ENCODE assay signal across 27 cellular contexts in genomic region chr2:20021405-20022009, GRCh38. TPM values are rescaled to one million over a fixed set of nuclear protein-coding genes. Genes with fewer than 3 reads are reported as not detected.
DNase-seq lines count a peak whose midpoint lies in the region; ATAC-seq, FAIRE-seq and TF ChIP-seq lines count a peak whose summit lies in the region.
"Had no signal": no experiment of that assay in that cellular context is flagged by ENCODE, and none has a peak within 500 bp of the region (broad histone marks: within the 10 kb centered on the region; RNA-seq: fewer than 3 reads in every experiment).

No MANE protein-coding gene starts in this region.

- no peak for ATAC-seq in A549
- ATAC-seq in natural killer cell = no peak
- no peak for ATAC-seq in GM19455 (IDR thresholded peaks at IDR 0.05; ENCODE audit: unreplicated experiment)
- ATAC-seq: GM23338, PC-3, Right ventricle myocardium inferior, SK-N-SH treated with all-trans-retinoic acid at 6 μM for 48 hours had no signal

- H3K27me3 ChIP-seq in HL-60 (ENCODE audit: insufficient read depth, poor library complexity, severe bottlenecking) (no peaks in the 10 kb centered on the region), endodermal cell (ENCODE audit: control insufficient read depth, insufficient read depth, low read length, poor library complexity, severe bottlenecking) (no peaks in the 10 kb centered on the region)
- H3K27me3 ChIP-seq: SJCRH30 had no signal

- CTCF ChIA-PET in A549 (lab: Yijun Ruan, JAX) = interaction anchor here (0.7 to 1.3 kb wide), 5 partner anchors 22 to 82 kb away, joined by 3 to 5 read pairs (median 3); no protein-coding TSS in a partner anchor

- no peak for TF ChIP-seq POLR2A in A549 (IDR thresholded peaks at IDR 0.05; ENCODE audit: low read length)

- H3K4me3 ChIP-seq in A549 (no peak overlapping the region), HL-60 (replicated peaks; ENCODE audit: insufficient read depth, low read length) (no peak overlapping the region), endodermal cell (ENCODE audit: low read length) (peak overlapping the region; percentile 40)
- H3K4me3 ChIP-seq: GM23338, HAP-1, SJCRH30 had no signal

- POLR2A ChIA-PET in A549 (lab: Yijun Ruan, JAX) = no interaction called here

- H3K9ac ChIP-seq in endodermal cell (ENCODE audit: extremely low read depth, low read length, poor library complexity, severe bottlenecking) = no peak overlapping the region

- H3K4me1 Mint-ChIP-seq in endodermal cell (no peaks in the 10 kb centered on the region), natural killer cell (no peaks in the 10 kb centered on the region)
- H3K4me1 Mint-ChIP-seq: CD4-positive, alpha-beta memory T cell; GM23338 had no signal

- H3K9me3 ChIP-seq in A549 (peaks cover 17% of the 10 kb centered on the region), endodermal cell (ENCODE audit: control insufficient read depth, low read length) (peaks cover 30% of the 10 kb centered on the region)
- H3K9me3 ChIP-seq: HAP-1, SJCRH30 had no signal

- H3K27me3 Mint-ChIP-seq in endodermal cell (ENCODE audit: insufficient read depth) = no peaks in the 10 kb centered on the region
- H3K27me3 Mint-ChIP-seq in natural killer cell (ENCODE audit: low read depth in 2 of 2) = no peaks in the 10 kb centered on the region

- no peak for TF ChIP-seq CTCF in A549 (IDR thresholded peaks at IDR 0.05)
- no peak for TF ChIP-seq CTCF in HL-60 (IDR thresholded peaks at IDR 0.05; ENCODE audit: insufficient read depth, low read length)
- TF ChIP-seq CTCF in endodermal cell (conservative IDR thresholded peaks at IDR 0.05) = no peak
- no peak for TF ChIP-seq CTCF in natural killer cell (IDR thresholded peaks at IDR 0.05)

- no peak for DNase-seq in A549 (ENCODE audit: low read depth in 1 of 2, low spot score in 1 of 2)
- DNase-seq in HL-60 (ENCODE audit: low read depth in 1 of 2, low spot score in 1 of 2) = peak; percentile 7 to 42
- DNase-seq in MV-4-11 (lab: John Stamatoyannopoulos, UW) = peak; percentile 78
- no peak for DNase-seq in endodermal cell
- no peak for DNase-seq in iPS-NIHi7 (ENCODE audit: extremely low spot score)
- no peak for DNase-seq in natural killer cell
- DNase-seq: C1 segment of cervical spinal cord; CD4-positive, alpha-beta memory T cell; COR-L47; DMS53; MM.1S; NCI-H1105; NCI-H146; NCI-H1930; NCI-H2107; NCI-H446; NCI-H524 treated with DMSO at 0.1 percent for 48 hours; PC-3; SJCRH30; T-helper 2 cell had no signal

- no peak for TF ChIP-seq EP300 in A549 (IDR thresholded peaks at IDR 0.05)

- intact Hi-C loops in natural killer cell (cut with micrococcal nuclease) = no loop called here

- no peak overlapping the region for H3K4me3 Mint-ChIP-seq in endodermal cell
- H3K4me3 Mint-ChIP-seq in natural killer cell = no peak overlapping the region
- H3K4me3 Mint-ChIP-seq: GM23338 had no signal

- H3K4me1 ChIP-seq in A549 (no peaks in the 10 kb centered on the region), endodermal cell (ENCODE audit: control insufficient read depth, insufficient read depth, low read length) (no peaks in the 10 kb centered on the region)
- H3K4me1 ChIP-seq: HAP-1, SJCRH30 had no signal

- H3K9me3 Mint-ChIP-seq in endodermal cell (peaks cover 38% of the 10 kb centered on the region), natural killer cell (peaks cover 2 to 7% of the 10 kb centered on the region in 2 donors)

- H3K27ac Mint-ChIP-seq in endodermal cell = no peak overlapping the region
- no peak overlapping the region for H3K27ac Mint-ChIP-seq in natural killer cell
- H3K27ac Mint-ChIP-seq: CD4-positive, alpha-beta memory T cell; GM23338 had no signal

- peaks cover 21% of the 10 kb centered on the region for H3K36me3 ChIP-seq in endodermal cell (ENCODE audit: control insufficient read depth, insufficient read depth, low read length)
- H3K36me3 ChIP-seq: HAP-1, SJCRH30 had no signal

- no peak for TF ChIP-seq RAD21 in A549 (conservative IDR thresholded peaks at IDR 0.05 in 1 of 2, IDR thresholded peaks at IDR 0.05 in 1 of 2)

- FAIRE-seq in A549 (lab: Jason Lieb, UNC) = no peak
- FAIRE-seq: GM18507 had no signal

- no peak overlapping the region for H3K4me2 ChIP-seq in A549
- H3K4me2 ChIP-seq: GM23338 had no signal

- H3K36me3 Mint-ChIP-seq in endodermal cell (ENCODE audit: low read depth) (peaks cover 42% of the 10 kb centered on the region), natural killer cell (no peaks in the 10 kb centered on the region)

- 26% methylated on average over 3 of the region's 3 CpGs for WGBS in A549 (ENCODE audit: missing lambda C conversion rate)
- WGBS in endodermal cell (ENCODE audit: insufficient coverage in 1 of 2, insufficient read length in 1 of 2), 2 experiments = 93 to 100% methylated on average over 1 to 3 of the region's 3 CpGs

- H3K27ac ChIP-seq in A549 (no peak overlapping the region), HL-60 (replicated peaks) (no peak overlapping the region), endodermal cell (ENCODE audit: low read depth, low read length) (no peak overlapping the region)
- H3K27ac ChIP-seq: SJCRH30 had no signal

TF ChIP-seq in A549, 52 proteins besides CTCF, POLR2A, EP300 and RAD21:
- TF ChIP-seq FOSL2 (IDR thresholded peaks at IDR 0.05) (no peak), FOSL2 (CRISPR knock-in tag; IDR thresholded peaks at IDR 0.05) (no peak), POLR2AphosphoS2 (conservative IDR thresholded peaks at IDR 0.05; ENCODE audit: low read length) (no peak), ZFP36 (IDR thresholded peaks at IDR 0.05; ENCODE audit: borderline replicate concordance, partially characterized antibody) (peak; percentile 66), JUN (IDR thresholded peaks at IDR 0.05) (no peak)
TF ChIP-seq in A549: peak in this region for 1.

RNA-seq across cellular contexts. Expression of gene MATN3, which starts 9.0 kb away (rescaled TPM):
- polyA plus RNA-seq in A549 (2011; rRNA removed) = 16.8 and 21.1 TPM in 2 replicates
- 10.2 and 11.0 TPM in 2 replicates for polyA plus RNA-seq in A549 (2012; cell fraction: cytosol; rRNA removed)
- 11.2 and 12.3 TPM in 2 replicates for polyA plus RNA-seq in A549 (2012; cell fraction: nucleus; rRNA removed)
- 11.2 to 17.2 TPM (median 14.2 TPM) in 3 replicates for polyA plus RNA-seq in A549 (2017; fragmentation: RNase III; extraction: RNeasy Plus Mini Kit Qiagen cat#74134 plus additional on column Dnase treatment)
- polyA minus RNA-seq in A549 (2011; rRNA and poly(A)+ RNA removed) = 7.5 and 7.6 TPM in 2 replicates
- total RNA-seq in endodermal cell = 10 to 100 TPM; 38.5 to 44.7 TPM
- 16.7 TPM for polyA plus RNA-seq in endodermal cell (2013, experiment 1 of 2)
- 24.1 TPM for polyA plus RNA-seq in endodermal cell (2013, experiment 2 of 2)
- not detected for total RNA-seq in natural killer cell
- total RNA-seq: CD4-positive, alpha-beta memory T cell; G401 had no signal
- polyA plus RNA-seq: CD4-positive, alpha-beta memory T cell had no signal

RNA-seq across cellular contexts. Expression of gene LAPTM4A, which starts 29.9 kb away (rescaled TPM):
- polyA plus RNA-seq in A549 (2011; rRNA removed) (509 and 655 TPM in 2 replicates), A549 (2017; fragmentation: RNase III; extraction: RNeasy Plus Mini Kit Qiagen cat#74134 plus additional on column Dnase treatment) (225 to 284 TPM (median 275 TPM) in 3 replicates)
- 170 and 174 TPM in 2 replicates for polyA plus RNA-seq in A549 (2012; cell fraction: cytosol; rRNA removed)
- polyA plus RNA-seq in A549 (2012; cell fraction: nucleus; rRNA removed) = 95.3 and 126 TPM in 2 replicates
- polyA minus RNA-seq in A549 (2011; rRNA and poly(A)+ RNA removed) = 110 and 132 TPM in 2 replicates
- total RNA-seq in endodermal cell (100 to 1,000 TPM; 285 to 291 TPM), natural killer cell (10 to 100 TPM; 60.6 to 98.4 (median 75.0) TPM)
- 225 TPM for polyA plus RNA-seq in endodermal cell (2013, experiment 1 of 2)
- polyA plus RNA-seq in endodermal cell (2013, experiment 2 of 2) = 221 TPM

RNA-seq across cellular contexts. Expression of gene WDR35, which starts 31.6 kb away (rescaled TPM):
- polyA plus RNA-seq in A549 (2011; rRNA removed) = 24.6 and 28.5 TPM in 2 replicates
- 5.7 TPM in 2 replicates for polyA plus RNA-seq in A549 (2012; cell fraction: cytosol; rRNA removed)
- 7.9 and 13.0 TPM in 2 replicates for polyA plus RNA-seq in A549 (2012; cell fraction: nucleus; rRNA removed)
- polyA plus RNA-seq in A549 (2017; fragmentation: RNase III; extraction: RNeasy Plus Mini Kit Qiagen cat#74134 plus additional on column Dnase treatment) = 12.1 to 14.0 TPM (median 13.6 TPM) in 3 replicates
- polyA minus RNA-seq in A549 (2011; rRNA and poly(A)+ RNA removed) = 15.8 and 20.1 TPM in 2 replicates
- total RNA-seq in endodermal cell = 10 to 100 TPM; 11.3 to 13.5 TPM
- 15.6 TPM for polyA plus RNA-seq in endodermal cell (2013, experiment 1 of 2)
- polyA plus RNA-seq in endodermal cell (2013, experiment 2 of 2) = 13.0 TPM
- total RNA-seq in natural killer cell = 1 to 10 TPM; 5.8 to 8.3 (median 7.7) TPM

Comparison
In these comparisons a context has a peak if more than half of its experiments do, and no peak if none do; other contexts are left out.
1. DNase-seq: peak in HL-60 (2 of 2) and MV-4-11 (single experiment); none in A549 (0 of 2), endodermal cell (single experiment), iPS-NIHi7 (single experiment) and natural killer cell (single experiment).
2. RNA of gene MATN3, which starts 9.0 kb away (total RNA-seq): 38.5 to 44.7 TPM in endodermal cell; not detected in natural killer cell; every median in the first group is over 10 times any median in the second.